19 cellular contexts compared by ENCODE assay signal in genomic region chr20:63189322-63189642, GRCh38. TPM values are rescaled to one million over a fixed set of nuclear protein-coding genes. Genes with fewer than 3 reads are reported as not detected.
DNase-seq lines count a peak whose midpoint lies in the region; ATAC-seq, FAIRE-seq and TF ChIP-seq lines count a peak whose summit lies in the region.
"Had no signal": no experiment of that assay in that cellular context is flagged by ENCODE, and none has a peak within 500 bp of the region (broad histone marks: within the 10 kb centered on the region; RNA-seq: fewer than 3 reads in every experiment).

No MANE protein-coding gene starts in this region.

- H3K14ac ChIP-seq in H9 (ENCODE audit: insufficient read depth, low read length), result no peak overlapping the region; the same call in 1 of the 2 replicates
- peak overlapping the region; percentile 82 for H3K14ac ChIP-seq in neuronal stem cell (ENCODE audit: low read length)

- H3K56ac ChIP-seq in H9 (ENCODE audit: insufficient read length, low read depth, low read length), result no peak overlapping the region

- 0 out of 7 replicates have a peak, but pooled peaks cover 0 to 3% (median 0%) of the 10 kb centered on the region in 3 experiments for H3K36me3 Mint-ChIP-seq in H9 (ENCODE audit: insufficient read depth in 1 of 3, low read depth in 3 of 3)

- H3K4me2 ChIP-seq in BLaER1 treated with 17β-estradiol and CSF1 and Interleukin-3, amounts not matched to agents 10 nM and 100 nM, result peak overlapping the region in 7 of 11 experiments; percentile 19 to 73 (median 62); a peak in 14 of 22 replicates
- H3K4me2 ChIP-seq in H9 (ENCODE audit: insufficient read depth, insufficient read length, low read length), result no peak overlapping the region
- H3K4me2 ChIP-seq in neuronal stem cell (ENCODE audit: insufficient read depth, low read length, poor library complexity, severe bottlenecking), result no peak overlapping the region
- H3K4me2 ChIP-seq: GM23338 had no signal

- H4K91ac ChIP-seq in H9 (ENCODE audit: insufficient read length, low read depth, low read length), result no peak overlapping the region
- peak overlapping the region; percentile 64 for H4K91ac ChIP-seq in neuronal stem cell (ENCODE audit: low read depth, low read length, poor library complexity)

- no peak overlapping the region for H3K18ac ChIP-seq in H9 (ENCODE audit: insufficient read length, low read depth, low read length)
- H3K18ac ChIP-seq in neuronal stem cell (ENCODE audit: low read length), result peak overlapping the region; percentile 13

- peaks cover under 1 to 5% (median 3%) of the 10 kb centered on the region in 11 experiments; a peak in 11 of 22 replicates for H3K36me3 ChIP-seq in BLaER1 treated with 17β-estradiol and CSF1 and Interleukin-3, amounts not matched to agents 10 nM and 100 nM
- no peaks in the 10 kb centered on the region for H3K36me3 ChIP-seq in bronchial epithelial cell (ENCODE audit: control insufficient read depth, insufficient read depth, low read length)
- peaks cover 0 to 3% of the 10 kb centered on the region in 2 donors for H3K36me3 ChIP-seq in neuronal stem cell (replicated peaks in 1 of 2; ENCODE audit: control insufficient read depth in 2 of 2, insufficient read depth in 2 of 2, low read length in 2 of 2)
- H3K36me3 ChIP-seq: HAP-1 had no signal

- WGBS in H9 (ENCODE audit: extremely low coverage, insufficient read length, low lambda C conversion rate), result no CpG with 5 or more reads among the region's 5 CpGs
- no CpG with 5 or more reads among the region's 5 CpGs for WGBS in neuronal stem cell (ENCODE audit: extremely low coverage in 2 of 2, insufficient read length in 2 of 2, insufficient replicate concordance in 1 of 2), 2 donors

- peaks cover 2% of the 10 kb centered on the region in 2 experiments; a peak in 3 of 5 replicates for H3K9me3 Mint-ChIP-seq in H9
- H3K9me3 Mint-ChIP-seq: CD8-positive, alpha-beta T cell; GM23338; HFFc6 had no signal

- H3K9ac ChIP-seq in BLaER1 treated with 17β-estradiol and CSF1 and Interleukin-3, amounts not matched to agents 10 nM and 100 nM, result peak overlapping the region in 1 of 11 experiments; percentile 41; a peak in 3 of 22 replicates
- H3K9ac ChIP-seq in H9 (ENCODE audit: extremely low read depth, insufficient read length, low read length) (no peak overlapping the region), neuronal stem cell (ENCODE audit: low read depth, low read length, poor library complexity) (no peak overlapping the region)

- H3K4ac ChIP-seq in H9 (ENCODE audit: low read depth, low read length) (no peak overlapping the region), neuronal stem cell (ENCODE audit: low read length) (no peak overlapping the region)

- no peak for TF ChIP-seq CTCF in H9 (conservative IDR thresholded peaks at IDR 0.05)
- TF ChIP-seq CTCF in bronchial epithelial cell (IDR thresholded peaks at IDR 0.05; ENCODE audit: insufficient read depth, low read length, severe bottlenecking), result no peak

- peaks cover 13 to 84% (median 36%) of the 10 kb centered on the region in 11 experiments; a peak in 21 of 22 replicates for H4K20me1 ChIP-seq in BLaER1 treated with 17β-estradiol and CSF1 and Interleukin-3, amounts not matched to agents 10 nM and 100 nM
- H4K20me1 ChIP-seq in H9 (ENCODE audit: control insufficient read depth, insufficient read depth, insufficient read length), result peaks cover 11% of the 10 kb centered on the region

- H3K23me2 ChIP-seq in H9 (ENCODE audit: insufficient read length, low read depth, low read length, poor library complexity, severe bottlenecking), result no peaks in the 10 kb centered on the region

- peaks cover 0 to 42% (median 25%) of the 10 kb centered on the region in 10 experiments; a peak in 13 of 20 replicates for H3K4me1 ChIP-seq in BLaER1 treated with 17β-estradiol and CSF1 and Interleukin-3, amounts not matched to agents 10 nM and 100 nM
- H3K4me1 ChIP-seq in H9 (ENCODE audit: insufficient read depth, low read length) (no peaks in the 10 kb centered on the region), neuronal stem cell (ENCODE audit: control insufficient read depth in 2 of 2, insufficient read depth in 1 of 2, low read depth in 1 of 2, low read length in 2 of 2) (peaks cover 0 to 2% of the 10 kb centered on the region in 2 donors)
- H3K4me1 ChIP-seq: Caco-2, HAP-1 had no signal

- no peak overlapping the region for H2BK20ac ChIP-seq in H9 (ENCODE audit: low read depth, low read length, poor library complexity, severe bottlenecking)

- peaks cover 5% of the 10 kb centered on the region for H3K27me3 Mint-ChIP-seq in H9 (ENCODE audit: low read depth)
- H3K27me3 Mint-ChIP-seq: B cell had no signal

- H4K8ac ChIP-seq in H9 (replicated peaks; ENCODE audit: insufficient read length, low read depth, low read length) (peak overlapping the region; percentile 36), neuronal stem cell (ENCODE audit: low read depth, low read length) (no peak overlapping the region)

- H3K23ac ChIP-seq in H9 (ENCODE audit: insufficient read length, low read depth, low read length) (no peak overlapping the region), neuronal stem cell (ENCODE audit: low read depth, low read length, poor library complexity) (peak overlapping the region; percentile 85)

- H3K27ac ChIP-seq in BLaER1 treated with 17β-estradiol and CSF1 and Interleukin-3, amounts not matched to agents 10 nM and 100 nM, result no peak overlapping the region
- no peak overlapping the region for H3K27ac ChIP-seq in H9 (ENCODE audit: insufficient read length, low read depth, low read length)
- H3K27ac ChIP-seq in neuronal stem cell (replicated peaks; ENCODE audit: low read length), result no peak overlapping the region
- H3K27ac ChIP-seq: HL-60 had no signal

- FAIRE-seq in bronchial epithelial cell (lab: Jason Lieb, UNC), result peak; percentile 90
- FAIRE-seq: A204.1 had no signal

- H4K5ac ChIP-seq in H9 (ENCODE audit: insufficient read length, low read depth, low read length), result no peak overlapping the region

- no peak for ATAC-seq in HG03196 (IDR thresholded peaks at IDR 0.05; ENCODE audit: unreplicated experiment)
- ATAC-seq in GM18519 (IDR thresholded peaks at IDR 0.05; ENCODE audit: low FRiP score, unreplicated experiment), result no peak
- ATAC-seq: CD8-positive, alpha-beta T cell; GM23338 had no signal

- H3K4me1 Mint-ChIP-seq in H9, result peaks cover 3 to 4% of the 10 kb centered on the region in 2 experiments; a peak in 3 of 4 replicates
- H3K4me1 Mint-ChIP-seq: B cell, CD14-positive monocyte had no signal

- H2BK15ac ChIP-seq in H9 (ENCODE audit: low read depth, low read length), result no peak overlapping the region
- H2BK15ac ChIP-seq in neuronal stem cell (ENCODE audit: low read length), result no peak overlapping the region

- H2AFZ ChIP-seq in H9 (ENCODE audit: low read length) (no peak overlapping the region), neuronal stem cell (ENCODE audit: low read length) (no peak overlapping the region)
- H2AFZ ChIP-seq: GM23338 had no signal

- DNase-seq in H9 (no peak), bronchial epithelial cell (ENCODE audit: low read depth) (no peak), neuronal stem cell (ENCODE audit: low spot score) (no peak), SW480 (ENCODE audit: low spot score) (no peak)
- DNase-seq: Caco-2; CD8-positive, alpha-beta T cell; GF-D8; HFFc6; IMR-90; KG1 had no signal

- no peak overlapping the region for H3K4me3 ChIP-seq in BLaER1 treated with 17β-estradiol and CSF1 and Interleukin-3, amounts not matched to agents 10 nM and 100 nM
- no peak overlapping the region for H3K4me3 ChIP-seq in bronchial epithelial cell (ENCODE audit: low read depth, low read length)
- H3K4me3 ChIP-seq in neuronal stem cell (ENCODE audit: low read length in 2 of 2), result peak overlapping the region in 1 of 2 donors; percentile 60
- H3K4me3 ChIP-seq: GM23338, HAP-1 had no signal

- H2BK5ac ChIP-seq in H9 (ENCODE audit: insufficient read length, low read length) (no peak overlapping the region), neuronal stem cell (ENCODE audit: low read length) (peak overlapping the region; percentile 13)

- peaks cover 0 to 9% (median 0%) of the 10 kb centered on the region in 11 experiments; a peak in 1 of 22 replicates for H3K9me3 ChIP-seq in BLaER1 treated with 17β-estradiol and CSF1 and Interleukin-3, amounts not matched to agents 10 nM and 100 nM (replicated peaks in 1 of 11)
- H3K9me3 ChIP-seq in H9 (ENCODE audit: control insufficient read depth, low read depth, low read length) (no peaks in the 10 kb centered on the region), neuronal stem cell (replicated peaks in 1 of 2; ENCODE audit: control insufficient read depth in 2 of 2, insufficient read depth in 1 of 2, low read depth in 1 of 2, low read length in 2 of 2) (peaks cover 0 to 2% of the 10 kb centered on the region in 2 donors)
- H3K9me3 ChIP-seq: HAP-1 had no signal

- H3K79me1 ChIP-seq in H9 (ENCODE audit: insufficient read depth, low read depth, low read length, poor library complexity, severe bottlenecking), result no peaks in the 10 kb centered on the region
- peaks cover 2% of the 10 kb centered on the region for H3K79me1 ChIP-seq in neuronal stem cell (ENCODE audit: low read depth, low read length)

- H2AK5ac ChIP-seq in H9 (ENCODE audit: insufficient read length, low read length), result no peak overlapping the region
- no peak overlapping the region for H2AK5ac ChIP-seq in neuronal stem cell (ENCODE audit: low read depth, low read length)

- no peak overlapping the region for H2BK12ac ChIP-seq in H9 (ENCODE audit: insufficient read length, low read depth, low read length)
- no peak overlapping the region for H2BK12ac ChIP-seq in neuronal stem cell (ENCODE audit: low read length)

- H2BK120ac ChIP-seq in H9 (ENCODE audit: low read depth, low read length, poor library complexity, severe bottlenecking) (no peak overlapping the region), neuronal stem cell (ENCODE audit: low read depth, low read length) (no peak overlapping the region)

- no peak overlapping the region for H3T11ph ChIP-seq in H9 (ENCODE audit: low read length)

- H3K4me3 Mint-ChIP-seq in H9, result no peak overlapping the region
- H3K4me3 Mint-ChIP-seq: B cell; CD14-positive monocyte; CD8-positive, alpha-beta T cell; GM23338; HFFc6 had no signal

- H3K27me3 ChIP-seq in BLaER1 treated with 17β-estradiol and CSF1 and Interleukin-3, amounts not matched to agents 10 nM and 100 nM, result no peaks in the 10 kb centered on the region
- no peaks in the 10 kb centered on the region for H3K27me3 ChIP-seq in H9 (ENCODE audit: insufficient read depth, low read length)
- no peaks in the 10 kb centered on the region for H3K27me3 ChIP-seq in bronchial epithelial cell (ENCODE audit: control insufficient read depth, insufficient read depth, low read length)
- no peaks in the 10 kb centered on the region for H3K27me3 ChIP-seq in neuronal stem cell (ENCODE audit: control insufficient read depth in 3 of 3, insufficient read depth in 3 of 3, low read depth in 1 of 3, low read length in 3 of 3)

- no peak overlapping the region; a peak in 1 of 7 replicates for H3K27ac Mint-ChIP-seq in H9
- H3K27ac Mint-ChIP-seq: B cell; CD8-positive, alpha-beta T cell; GM23338; HFFc6 had no signal

- no peaks in the 10 kb centered on the region for H3K79me2 ChIP-seq in H9 (ENCODE audit: insufficient read depth, low read length)

RNA-seq across cellular contexts. Expression of gene YTHDF1, which starts 26.6 kb away (rescaled TPM):
- total RNA-seq in H9 (2021) (85.4 TPM in 2 replicates), bronchial epithelial cell (24.6 and 27.1 TPM in 2 replicates)
- 33.5 TPM for polyA plus RNA-seq in neuronal stem cell (2013, experiment 1 of 2)
- 33.7 TPM for polyA plus RNA-seq in neuronal stem cell (2013, experiment 2 of 2)

RNA-seq across cellular contexts. Expression of gene BIRC7, which starts 46.4 kb away (rescaled TPM):
- total RNA-seq in H9 (2021), result 0.31 TPM in 1 of 2 replicates, not detected in the other
- not detected in 2 replicates for total RNA-seq in bronchial epithelial cell
- 0.03 TPM for polyA plus RNA-seq in neuronal stem cell (2013, experiment 1 of 2)
- polyA plus RNA-seq in neuronal stem cell (2013, experiment 2 of 2), result 0.06 TPM
- total RNA-seq: B cell, HFFc6, IMR-90 had no signal
- polyA plus RNA-seq: CD14-positive monocyte, IMR-90 had no signal

Comparison
In these comparisons a context has a peak if more than half of its experiments do, and no peak if none do; other contexts are left out.
1. H3K4me2 ChIP-seq: peak in BLaER1 treated with 17β-estradiol and CSF1 and Interleukin-3, amounts not matched to agents 10 nM and 100 nM (7 of 11); none in H9 (single experiment) and neuronal stem cell (single experiment).